8 cellular contexts compared by ENCODE assay signal in the genomic region with DNA sequence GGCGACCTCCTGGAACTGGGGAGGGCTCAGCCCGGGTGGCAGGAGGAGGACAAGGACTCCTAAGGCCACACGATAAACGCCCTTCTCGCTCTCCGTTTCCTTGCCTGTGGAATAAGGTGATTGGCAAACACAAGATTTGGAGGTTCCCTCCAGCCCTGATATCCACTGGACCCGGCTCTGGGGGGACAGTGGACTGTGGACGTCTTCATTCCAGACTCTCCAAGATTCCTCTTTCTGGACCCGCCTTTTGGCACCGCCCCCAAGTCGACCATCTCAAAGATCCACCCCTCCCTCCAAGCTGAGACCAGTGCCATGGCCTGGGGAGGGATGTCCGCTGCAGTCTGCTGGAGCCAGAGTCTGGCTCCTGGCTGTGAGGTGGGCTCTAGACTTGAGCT. TPM values are rescaled to one million over a fixed set of nuclear protein-coding genes. Genes with fewer than 3 reads are reported as not detected.
DNase-seq lines count a peak whose midpoint lies in the region; ATAC-seq and TF ChIP-seq lines count a peak whose summit lies in the region.

No MANE protein-coding gene starts in this region.

- H3K18ac ChIP-seq in trophoblast cell (ENCODE audit: low read length): no peak overlapping the region

- H3K9ac ChIP-seq in trophoblast cell (ENCODE audit: low read length): peak overlapping the region; percentile 39

- ATAC-seq in activated CD8-positive, alpha-beta memory T cell treated with anti-CD3 and anti-CD28 coated beads, Interleukin-2, amount 10 ng/mL, durations not matched to agents 7 days and 5 days: no peak

- no peak overlapping the region for H3K27ac Mint-ChIP-seq in activated CD8-positive, alpha-beta memory T cell treated with anti-CD3 and anti-CD28 coated beads, Interleukin-2, amount 10 ng/mL, durations not matched to agents 7 days and 5 days
- peak overlapping the region; percentile 85 for H3K27ac Mint-ChIP-seq in glutamatergic neuron (ENCODE audit: unreplicated experiment)

- H2BK12ac ChIP-seq in trophoblast cell (ENCODE audit: low read length): no peak overlapping the region

- H2BK5ac ChIP-seq in trophoblast cell (ENCODE audit: low read depth, low read length, poor library complexity): no peak overlapping the region

- peak overlapping the region; percentile 68 for H3K4me3 ChIP-seq in WI38 (ENCODE audit: low read depth, low read length)
- peak overlapping the region; percentile 82 for H3K4me3 ChIP-seq in trophoblast cell (ENCODE audit: low read depth, low read length)

- H3K23ac ChIP-seq in trophoblast cell (ENCODE audit: low read length): peak overlapping the region; percentile 44

- no peak overlapping the region for H4K91ac ChIP-seq in trophoblast cell (ENCODE audit: low read depth, low read length)

- DNase-seq in activated CD8-positive, alpha-beta memory T cell treated with anti-CD3 and anti-CD28 coated beads, Interleukin-2, amount 10 ng/mL, durations not matched to agents 7 days and 5 days: no peak
- DNase-seq in activated CD8-positive, alpha-beta memory T cell treated with anti-CD3 and anti-CD28 coated beads, Interleukin-2, amount 50 U/mL, for 4 hours: no peak
- DNase-seq in glutamatergic neuron (no peak), trophoblast cell (peak in 1 of 2 donors; percentile 30)
- DNase-seq in stimulated activated CD8-positive, alpha-beta memory T cell treated with anti-CD3 and anti-CD28 coated beads, Interleukin-4, amount 100 ng/mL, for 48 hours: no peak
- DNase-seq in stimulated activated CD4-positive, alpha-beta T cell treated with anti-CD3 and anti-CD28 coated beads, Interleukin-1b, Interleukin-23, amount 100 ng/mL, for 48 hours: no peak
- DNase-seq in stimulated activated CD4-positive, alpha-beta T cell treated with anti-CD3 and anti-CD28 coated beads, Interleukin-15, amount 100 ng/mL, for 24 hours: no peak

- H3K4me2 ChIP-seq in trophoblast cell (ENCODE audit: low read length): peak overlapping the region; percentile 99

- TF ChIP-seq CTCF in WI38 (IDR thresholded peaks at IDR 0.05; ENCODE audit: low read depth, low read length): no peak
- TF ChIP-seq CTCF in glutamatergic neuron (IDR thresholded peaks at IDR 0.05; ENCODE audit: partially characterized antibody, unreplicated experiment): no peak

- no peak overlapping the region for H2AK5ac ChIP-seq in trophoblast cell (ENCODE audit: low read length)

- H3K9me3 ChIP-seq in trophoblast cell (ENCODE audit: insufficient read depth, low read depth, low read length): no peaks in the 10 kb centered on the region

- no peak overlapping the region for H3K14ac ChIP-seq in trophoblast cell (ENCODE audit: low read length)

- no peaks in the 10 kb centered on the region for H3K27me3 ChIP-seq in trophoblast cell (ENCODE audit: insufficient read depth, low read length)

- H4K12ac ChIP-seq in trophoblast cell (ENCODE audit: low read depth, low read length): no peak overlapping the region

- no peak overlapping the region for H2BK120ac ChIP-seq in trophoblast cell (ENCODE audit: insufficient read depth, low read length, poor library complexity)

- CTCF ChIA-PET in activated CD8-positive, alpha-beta memory T cell treated with anti-CD3 and anti-CD28 coated beads, Interleukin-2, amount 10 ng/mL, durations not matched to agents 7 days and 5 days (lab: Charles Lee): interaction anchor here (0.7 to 3.2 kb wide), 10 partner anchors 13 to 514 kb away, joined by 3 to 24 read pairs (median 4); partner anchors contain the start of genes ZNF282, ZNF777 and ZNF783

- peaks cover 2% of the 10 kb centered on the region for H3K79me2 ChIP-seq in trophoblast cell (ENCODE audit: control insufficient read depth, insufficient read depth, low read length, poor library complexity)

- no peaks in the 10 kb centered on the region for H3K9me3 Mint-ChIP-seq in activated CD8-positive, alpha-beta memory T cell treated with anti-CD3 and anti-CD28 coated beads, Interleukin-2, amount 10 ng/mL, durations not matched to agents 7 days and 5 days (ENCODE audit: low read depth)
- peaks cover 11% of the 10 kb centered on the region for H3K9me3 Mint-ChIP-seq in glutamatergic neuron (ENCODE audit: unreplicated experiment)

- H3K4me3 Mint-ChIP-seq in activated CD8-positive, alpha-beta memory T cell treated with anti-CD3 and anti-CD28 coated beads, Interleukin-2, amount 10 ng/mL, durations not matched to agents 7 days and 5 days: peak overlapping the region; percentile 77
- peak overlapping the region; percentile 98 for H3K4me3 Mint-ChIP-seq in glutamatergic neuron (ENCODE audit: unreplicated experiment)

- peaks cover 38% of the 10 kb centered on the region for H3K4me1 Mint-ChIP-seq in activated CD8-positive, alpha-beta memory T cell treated with anti-CD3 and anti-CD28 coated beads, Interleukin-2, amount 10 ng/mL, durations not matched to agents 7 days and 5 days
- H3K4me1 Mint-ChIP-seq in glutamatergic neuron (ENCODE audit: low read depth, unreplicated experiment): no peaks in the 10 kb centered on the region

- H3K27ac ChIP-seq in trophoblast cell (ENCODE audit: low read depth, low read length): no peak overlapping the region

- H2AFZ ChIP-seq in trophoblast cell (ENCODE audit: insufficient read depth, low read length, poor library complexity): peak overlapping the region; percentile 61

- H3K4ac ChIP-seq in trophoblast cell (ENCODE audit: low read depth, low read length): no peak overlapping the region

- H3K27me3 Mint-ChIP-seq in activated CD8-positive, alpha-beta memory T cell treated with anti-CD3 and anti-CD28 coated beads, Interleukin-2, amount 10 ng/mL, durations not matched to agents 7 days and 5 days: no peaks in the 10 kb centered on the region
- H3K27me3 Mint-ChIP-seq in glutamatergic neuron (ENCODE audit: unreplicated experiment): peaks cover 14% of the 10 kb centered on the region

- peaks cover 16 to 22% of the 10 kb centered on the region in 2 experiments for H3K36me3 ChIP-seq in trophoblast cell (ENCODE audit: control insufficient read depth in 1 of 2, insufficient read depth in 2 of 2, low read length in 2 of 2)

- H3K4me1 ChIP-seq in trophoblast cell (ENCODE audit: control insufficient read depth in 1 of 2, insufficient read depth in 2 of 2, low read length in 2 of 2): peaks cover 9 to 16% of the 10 kb centered on the region in 2 experiments

- peaks cover 5% of the 10 kb centered on the region for H3K36me3 Mint-ChIP-seq in activated CD8-positive, alpha-beta memory T cell treated with anti-CD3 and anti-CD28 coated beads, Interleukin-2, amount 10 ng/mL, durations not matched to agents 7 days and 5 days
- peaks cover 6% of the 10 kb centered on the region for H3K36me3 Mint-ChIP-seq in glutamatergic neuron (ENCODE audit: unreplicated experiment)

- H4K8ac ChIP-seq in trophoblast cell (ENCODE audit: low read depth, low read length): peak overlapping the region; percentile 49

- no peaks in the 10 kb centered on the region for H3K79me1 ChIP-seq in trophoblast cell (ENCODE audit: low read length)

- WGBS in trophoblast cell (ENCODE audit: extremely low coverage, insufficient coverage, insufficient read length): no CpG with 5 or more reads among the region's 12 CpGs

RNA-seq across cellular contexts. Expression of gene ZNF783, which starts 23.6 kb away (rescaled TPM):
- total RNA-seq in activated CD8-positive, alpha-beta memory T cell treated with anti-CD3 and anti-CD28 coated beads, Interleukin-2, amount 10 ng/mL, durations not matched to agents 7 days and 5 days: 10 to 100 TPM; 14.8 to 15.5 TPM
- 22.9 TPM for total RNA-seq in glutamatergic neuron (ENCODE audit: unreplicated experiment)
- polyA plus RNA-seq in trophoblast cell (2013): 3.8 and 4.0 TPM in 2 replicates

RNA-seq across cellular contexts. Expression of gene ZNF212, which starts 46.1 kb away (rescaled TPM):
- total RNA-seq in activated CD8-positive, alpha-beta memory T cell treated with anti-CD3 and anti-CD28 coated beads, Interleukin-2, amount 10 ng/mL, durations not matched to agents 7 days and 5 days: 10 to 100 TPM; 12.8 to 14.2 TPM
- 13.2 TPM for total RNA-seq in glutamatergic neuron (ENCODE audit: unreplicated experiment)
- 5.5 and 5.8 TPM in 2 replicates for polyA plus RNA-seq in trophoblast cell (2013)
